In the genomic region with DNA sequence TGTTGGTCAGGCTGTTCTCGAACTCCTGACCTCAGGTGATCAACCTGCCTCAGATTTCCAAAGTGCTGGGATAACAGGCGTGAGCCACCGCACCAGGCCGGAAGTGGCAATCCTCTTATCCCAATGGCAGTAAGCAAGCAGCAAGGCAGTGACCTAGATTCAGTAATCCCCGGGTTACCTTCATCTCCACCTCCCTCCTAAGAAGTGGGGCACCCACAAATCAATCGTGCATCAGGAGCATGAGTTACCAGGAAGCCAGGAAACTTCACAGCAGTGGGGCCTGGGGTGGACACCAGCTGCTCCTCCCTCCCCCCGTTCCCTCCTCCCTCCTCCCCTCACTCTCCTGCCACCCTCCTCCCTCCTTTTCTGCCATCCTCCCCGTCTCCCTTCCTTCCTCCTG, we compare ENCODE assay signal across 21 cellular contexts. TPM values are rescaled to one million over a fixed set of nuclear protein-coding genes. Genes with fewer than 3 reads are reported as not detected.
DNase-seq lines count a peak whose midpoint lies in the region; ATAC-seq, FAIRE-seq and TF ChIP-seq lines count a peak whose summit lies in the region.
"Had no signal": no experiment of that assay in that cellular context is flagged by ENCODE, and none has a peak within 500 bp of the region (broad histone marks: within the 10 kb centered on the region; RNA-seq: fewer than 3 reads in every experiment).

No MANE protein-coding gene starts in this region.

- no peak overlapping the region for H2AK5ac ChIP-seq in H9 (ENCODE audit: insufficient read length, low read length)

- TF ChIP-seq POLR2A in right lobe of liver (IDR thresholded peaks at IDR 0.05) (no peak), HepG2 (IDR thresholded peaks at IDR 0.05; ENCODE audit: insufficient read depth in 1 of 2, low read depth in 2 of 2, low read length in 2 of 2) (no peak), testis (IDR thresholded peaks at IDR 0.05) (no peak), prostate gland (IDR thresholded peaks at IDR 0.05) (no peak)

- H3K79me1 ChIP-seq in H9 (ENCODE audit: insufficient read depth, low read depth, low read length, poor library complexity, severe bottlenecking), result no peaks in the 10 kb centered on the region

- H3K4me1 ChIP-seq in right lobe of liver, result no peaks in the 10 kb centered on the region
- peaks cover 8% of the 10 kb centered on the region for H3K4me1 ChIP-seq in HepG2 (ENCODE audit: insufficient read depth, low read length)
- H3K4me1 ChIP-seq in H9 (ENCODE audit: insufficient read depth, low read length), result no peaks in the 10 kb centered on the region; the same call in 1 of the 2 replicates
- no peaks in the 10 kb centered on the region for H3K4me1 ChIP-seq in aorta (ENCODE audit: control insufficient read depth in 1 of 2, insufficient read depth in 2 of 2, low read length in 2 of 2)
- H3K4me1 ChIP-seq in testis, result no peaks in the 10 kb centered on the region
- no peaks in the 10 kb centered on the region for H3K4me1 ChIP-seq in prostate gland (replicated peaks)

- peak overlapping the region in 1 of 3 experiments; percentile 40; a peak in 1 of 7 replicates for H3K27ac Mint-ChIP-seq in H9
- H3K27ac Mint-ChIP-seq in activated CD4-positive, alpha-beta memory T cell treated with anti-CD3 and anti-CD28 coated beads, Interleukin-2, amount 10 ng/mL, durations not matched to agents 7 days and 5 days, result no peak overlapping the region
- H3K27ac Mint-ChIP-seq: CD14-positive monocyte; CD8-positive, alpha-beta memory T cell had no signal

- H4K20me1 ChIP-seq in HepG2 (ENCODE audit: insufficient read depth, low read length), result no peaks in the 10 kb centered on the region
- no peaks in the 10 kb centered on the region for H4K20me1 ChIP-seq in H9 (ENCODE audit: control insufficient read depth, insufficient read depth, insufficient read length)

- H2AFZ ChIP-seq in HepG2 (ENCODE audit: low read length), result no peak overlapping the region
- no peak overlapping the region for H2AFZ ChIP-seq in H9 (ENCODE audit: low read length)

- TF ChIP-seq EP300 in HepG2 (IDR thresholded peaks at IDR 0.05; ENCODE audit: low read depth in 2 of 2, low read length in 2 of 2), result no peak
- TF ChIP-seq EP300 in HepG2 (CRISPR knock-in tag; IDR thresholded peaks at IDR 0.05; ENCODE audit: borderline replicate concordance), result no peak

- no peak overlapping the region for H2BK5ac ChIP-seq in H9 (ENCODE audit: insufficient read length, low read length)

- DNase-seq in right lobe of liver (peak in 2 of 3 donors; percentile 15 to 23), HepG2 (ENCODE audit: low spot score) (no peak), H9 (peak; percentile 17), islet precursor cell (peak; percentile 22), aorta (peak; percentile 20 to 22), testis (no peak), prostate gland (ENCODE audit: low spot score) (no peak)
- no peak for DNase-seq in activated CD4-positive, alpha-beta memory T cell treated with anti-CD3 and anti-CD28 coated beads, Interleukin-2, amount 10 ng/mL, durations not matched to agents 7 days and 5 days
- DNase-seq: Calu3, KG1, MG63, NCI-H2029, NCI-H446, NCI-H526, RPMI8226, SHP77 had no signal

- no peak overlapping the region for H4K91ac ChIP-seq in H9 (ENCODE audit: insufficient read length, low read depth, low read length)

- H3K27ac ChIP-seq in right lobe of liver (no peak overlapping the region), HepG2 (ENCODE audit: extremely low read length, insufficient read depth, low read length) (no peak overlapping the region), H9 (ENCODE audit: insufficient read length, low read depth, low read length) (no peak overlapping the region), aorta (ENCODE audit: low read depth in 1 of 2, low read length in 2 of 2) (no peak overlapping the region), testis (no peak overlapping the region), prostate gland (no peak overlapping the region)

- H2BK15ac ChIP-seq in H9 (ENCODE audit: low read depth, low read length), result no peak overlapping the region

- H3K4me3 ChIP-seq in right lobe of liver (no peak overlapping the region), HepG2 (replicated peaks in 1 of 3; ENCODE audit: insufficient read depth in 1 of 3, low read depth in 2 of 3, low read length in 3 of 3) (no peak overlapping the region), aorta (ENCODE audit: low read length in 2 of 2) (no peak overlapping the region), testis (no peak overlapping the region), prostate gland (no peak overlapping the region)
- H3K4me3 ChIP-seq: MG63 had no signal

- H3K56ac ChIP-seq in H9 (ENCODE audit: insufficient read length, low read depth, low read length), result no peak overlapping the region

- no peak overlapping the region for H2BK12ac ChIP-seq in H9 (ENCODE audit: insufficient read length, low read depth, low read length)

- in situ Hi-C loops in HepG2 (cut with HindIII; ENCODE audit: extremely low pct_ligation_motif_present, low pct_unique_long_range_greater_than_20kb), result no loop called here

- H3K14ac ChIP-seq in H9 (ENCODE audit: insufficient read depth, low read length), result no peak overlapping the region

- TF ChIP-seq CTCF in right lobe of liver (IDR thresholded peaks at IDR 0.05), result no peak
- no peak for TF ChIP-seq CTCF in HepG2 (CRISPR knock-in tag; IDR thresholded peaks at IDR 0.05)
- no peak for TF ChIP-seq CTCF in H9 (conservative IDR thresholded peaks at IDR 0.05)
- TF ChIP-seq CTCF in testis (IDR thresholded peaks at IDR 0.05), result no peak
- no peak for TF ChIP-seq CTCF in prostate gland (IDR thresholded peaks at IDR 0.05)

- no peak overlapping the region for H3K23ac ChIP-seq in H9 (ENCODE audit: insufficient read length, low read depth, low read length)

- WGBS in right lobe of liver (ENCODE audit: insufficient coverage, low coverage, low lambda C conversion rate, missing lambda C conversion rate), result 65% methylated on average over 6 of the region's 8 CpGs
- WGBS in HepG2 (ENCODE audit: low lambda C conversion rate), result 12% methylated on average over 8 of the region's 8 CpGs
- WGBS in H9 (ENCODE audit: extremely low coverage, insufficient read length, low lambda C conversion rate), result no CpG with 5 or more reads among the region's 8 CpGs
- 73% methylated on average over 6 to 7 of the region's 8 CpGs for WGBS in aorta, 2 donors
- 73 to 78% methylated on average over 7 of the region's 8 CpGs for WGBS in testis, 2 donors
- WGBS in prostate gland, result 72% methylated on average over 7 of the region's 8 CpGs

- no peak overlapping the region for H4K5ac ChIP-seq in H9 (ENCODE audit: insufficient read length, low read depth, low read length)

- peaks cover 9 to 23% of the 10 kb centered on the region in 2 experiments for H3K4me1 Mint-ChIP-seq in H9
- no peaks in the 10 kb centered on the region for H3K4me1 Mint-ChIP-seq in activated CD4-positive, alpha-beta memory T cell treated with anti-CD3 and anti-CD28 coated beads, Interleukin-2, amount 10 ng/mL, durations not matched to agents 7 days and 5 days
- H3K4me1 Mint-ChIP-seq: CD8-positive, alpha-beta memory T cell had no signal

- H3K4ac ChIP-seq in H9 (ENCODE audit: low read depth, low read length), result no peak overlapping the region

- POLR2A ChIA-PET in HepG2 (lab: Yijun Ruan, JAX), result no interaction called here
- POLR2A ChIA-PET in activated CD4-positive, alpha-beta memory T cell treated with anti-CD3 and anti-CD28 coated beads, Interleukin-2, amount 10 ng/mL, durations not matched to agents 7 days and 5 days (lab: Charles Lee), result no interaction called here

- H3K23me2 ChIP-seq in H9 (ENCODE audit: insufficient read length, low read depth, low read length, poor library complexity, severe bottlenecking), result no peaks in the 10 kb centered on the region

- H3K4me2 ChIP-seq in HepG2 (ENCODE audit: low read depth, low read length) (no peak overlapping the region), H9 (ENCODE audit: insufficient read depth, insufficient read length, low read length) (no peak overlapping the region)

- peaks cover 12 to 14% of the 10 kb centered on the region in 2 experiments for H3K9me3 Mint-ChIP-seq in H9
- peaks cover 22% of the 10 kb centered on the region for H3K9me3 Mint-ChIP-seq in activated CD4-positive, alpha-beta memory T cell treated with anti-CD3 and anti-CD28 coated beads, Interleukin-2, amount 10 ng/mL, durations not matched to agents 7 days and 5 days
- H3K9me3 Mint-ChIP-seq: CD8-positive, alpha-beta memory T cell had no signal

- H3K4me3 Mint-ChIP-seq in H9, result no peak overlapping the region
- H3K4me3 Mint-ChIP-seq in activated CD4-positive, alpha-beta memory T cell treated with anti-CD3 and anti-CD28 coated beads, Interleukin-2, amount 10 ng/mL, durations not matched to agents 7 days and 5 days, result no peak overlapping the region
- H3K4me3 Mint-ChIP-seq: CD14-positive monocyte; CD8-positive, alpha-beta memory T cell had no signal

- H3T11ph ChIP-seq in H9 (ENCODE audit: low read length), result no peak overlapping the region

- TF ChIP-seq RAD21 in HepG2 (CRISPR knock-in tag; IDR thresholded peaks at IDR 0.05), result no peak

- intact Hi-C loops in right lobe of liver (cut with DNase I) (no loop called here), HepG2 (cut with micrococcal nuclease; ENCODE audit: unreplicated experiment) (no loop called here), aorta (cut with DNase I) (no loop called here), testis (cut with DNase I; ENCODE audit: low total_unique reads) (no loop called here), prostate gland (cut with DNase I) (no loop called here)

- H3K79me2 ChIP-seq in HepG2 (ENCODE audit: insufficient read depth, low read length), result no peaks in the 10 kb centered on the region
- H3K79me2 ChIP-seq in H9 (ENCODE audit: insufficient read depth, low read length), result no peaks in the 10 kb centered on the region

- H3K36me3 Mint-ChIP-seq in H9 (ENCODE audit: insufficient read depth in 1 of 3, low read depth in 3 of 3), result peaks cover 0 to 9% (median 7%) of the 10 kb centered on the region in 3 experiments; a peak in 4 of 7 replicates
- peaks cover 5% of the 10 kb centered on the region for H3K36me3 Mint-ChIP-seq in activated CD4-positive, alpha-beta memory T cell treated with anti-CD3 and anti-CD28 coated beads, Interleukin-2, amount 10 ng/mL, durations not matched to agents 7 days and 5 days (ENCODE audit: low read depth)
- H3K36me3 Mint-ChIP-seq: CD14-positive monocyte; CD8-positive, alpha-beta memory T cell had no signal

- no peak for ATAC-seq in right lobe of liver
- ATAC-seq in HepG2, result no peak
- no peak for ATAC-seq in aorta (ENCODE audit: low FRiP score)

- H3K27me3 Mint-ChIP-seq in H9 (ENCODE audit: low read depth), result peaks cover 16% of the 10 kb centered on the region
- H3K27me3 Mint-ChIP-seq in activated CD4-positive, alpha-beta memory T cell treated with anti-CD3 and anti-CD28 coated beads, Interleukin-2, amount 10 ng/mL, durations not matched to agents 7 days and 5 days, result no peaks in the 10 kb centered on the region

- no peak overlapping the region for H2BK20ac ChIP-seq in H9 (ENCODE audit: low read depth, low read length, poor library complexity, severe bottlenecking)

- H4K8ac ChIP-seq in H9 (replicated peaks; ENCODE audit: insufficient read length, low read depth, low read length), result no peak overlapping the region

- H3K36me3 ChIP-seq in right lobe of liver, result no peaks in the 10 kb centered on the region
- H3K36me3 ChIP-seq in HepG2 (replicated peaks in 1 of 2; ENCODE audit: control insufficient read depth in 1 of 2, insufficient read depth in 2 of 2, low read length in 2 of 2), result no peaks in the 10 kb centered on the region
- no peaks in the 10 kb centered on the region for H3K36me3 ChIP-seq in aorta (ENCODE audit: control insufficient read depth in 1 of 2, insufficient read depth in 2 of 2, low read length in 1 of 2)
- no peaks in the 10 kb centered on the region for H3K36me3 ChIP-seq in testis (ENCODE audit: low read depth, missing control alignments)
- no peaks in the 10 kb centered on the region for H3K36me3 ChIP-seq in prostate gland
- H3K36me3 ChIP-seq: MG63 had no signal

- CTCF ChIA-PET in HepG2 (lab: Yijun Ruan, JAX; ENCODE audit: low intra/inter-chr PET ratio, low total read pairs), result no interaction called here
- CTCF ChIA-PET in activated CD4-positive, alpha-beta memory T cell treated with anti-CD3 and anti-CD28 coated beads, Interleukin-2, amount 10 ng/mL, durations not matched to agents 7 days and 5 days (lab: Charles Lee), result no interaction called here

- H3K9me3 ChIP-seq in right lobe of liver (no peaks in the 10 kb centered on the region), HepG2 (ENCODE audit: low read length) (no peaks in the 10 kb centered on the region), H9 (ENCODE audit: control insufficient read depth, low read depth, low read length) (no peaks in the 10 kb centered on the region), aorta (ENCODE audit: control insufficient read depth, low read length) (peaks cover 2% of the 10 kb centered on the region), testis (no peaks in the 10 kb centered on the region), prostate gland (no peaks in the 10 kb centered on the region)
- H3K9me3 ChIP-seq: MG63 had no signal

- H3K27me3 ChIP-seq in right lobe of liver (no peaks in the 10 kb centered on the region), HepG2 (ENCODE audit: control insufficient read depth in 1 of 2, insufficient read depth in 2 of 2, low read length in 2 of 2) (peaks cover 14 to 70% of the 10 kb centered on the region in 2 experiments; a peak in 4 of 5 replicates), H9 (ENCODE audit: insufficient read depth, low read length) (no peaks in the 10 kb centered on the region), aorta (ENCODE audit: control insufficient read depth in 1 of 2, insufficient read depth in 2 of 2, low read length in 1 of 2) (no peaks in the 10 kb centered on the region), testis (no peaks in the 10 kb centered on the region), prostate gland (replicated peaks; ENCODE audit: insufficient read depth) (no peaks in the 10 kb centered on the region)
- H3K27me3 ChIP-seq: MG63 had no signal

- H3K9ac ChIP-seq in HepG2 (ENCODE audit: insufficient read depth, low read depth, low read length) (no peak overlapping the region), H9 (ENCODE audit: extremely low read depth, insufficient read length, low read length) (no peak overlapping the region)

- no peak for FAIRE-seq in HepG2 (lab: Jason Lieb, UNC)

- H2BK120ac ChIP-seq in H9 (ENCODE audit: low read depth, low read length, poor library complexity, severe bottlenecking), result no peak overlapping the region

- no peak overlapping the region for H3K18ac ChIP-seq in H9 (ENCODE audit: insufficient read length, low read depth, low read length)

- BruUV-seq in HepG2 (replicated peaks; lab: Mats Ljungman, UMichigan), result no TSS peak

RNA-seq across cellular contexts. Expression of a gene that starts 2.0 kb away (rescaled TPM):
- total RNA-seq in right lobe of liver (1 to 10 TPM in 1 of 6 experiments, under 1 TPM in 4, not detected in 1; 0.24 to 1.9 (median 0.76) TPM), HepG2 (2016; rRNA removed; fragmentation: Illumina TruSeq; extraction: Trizol) (0.38 TPM in 1 of 2 replicates, not detected in the other), H9 (2021) (10.2 and 10.8 TPM in 2 replicates), aorta (1 to 10 TPM; 1.9 to 2.4 TPM), testis (10 to 100 TPM in 1 of 2 donors, 1 to 10 TPM in 1; 5.9 to 11.4 TPM), prostate gland (1 to 10 TPM; 8.0 to 9.3 TPM)
- 0.20 TPM in 1 of 2 replicates, not detected in the other for total RNA-seq in HepG2 (2016; cell fraction: cytosol; rRNA removed; fragmentation: Illumina TruSeq; extraction: Trizol; ENCODE audit: low read depth)
- total RNA-seq in HepG2 (2016; cell fraction: insoluble cytoplasmic fraction; rRNA removed; fragmentation: Illumina TruSeq; extraction: Trizol), result 0.09 TPM in 1 of 2 replicates, not detected in the other
- 0.25 TPM in 1 of 2 replicates, not detected in the other for total RNA-seq in HepG2 (2016; cell fraction: membrane; rRNA removed; fragmentation: Illumina TruSeq; extraction: Trizol)
- total RNA-seq in HepG2 (2016; cell fraction: nucleus; rRNA removed; fragmentation: Illumina TruSeq; extraction: Trizol), result not detected in 2 replicates
- polyA plus RNA-seq in HepG2 (2011; rRNA removed) (0.38 and 0.40 TPM in 2 replicates), aorta (1 to 10 TPM; 1.1 to 4.0 TPM), testis (ENCODE audit: insufficient read depth, low read depth, low replicate concordance) (5.9 TPM)
- polyA plus RNA-seq in HepG2 (2011; cell fraction: cytosol; rRNA removed), result 0.43 and 0.62 TPM in 2 replicates
- 0.33 and 0.45 TPM in 2 replicates for polyA plus RNA-seq in HepG2 (2011; cell fraction: nucleus; rRNA removed)
- polyA plus RNA-seq in HepG2 (2012), result 0.38 and 0.73 TPM in 2 replicates
- polyA plus RNA-seq in HepG2 (2016; cell fraction: cytosol; fragmentation: Illumina TruSeq; extraction: Trizol; ENCODE audit: low read depth), result not detected in 2 replicates
- polyA plus RNA-seq in HepG2 (2016; cell fraction: insoluble cytoplasmic fraction; fragmentation: Illumina TruSeq; extraction: Trizol; ENCODE audit: low read depth), result not detected in 2 replicates
- polyA plus RNA-seq in HepG2 (2016; cell fraction: membrane; fragmentation: Illumina TruSeq; extraction: Trizol; ENCODE audit: low read depth), result 0.13 TPM in 1 of 2 replicates, not detected in the other
- not detected in 2 replicates for polyA plus RNA-seq in HepG2 (2016; cell fraction: nucleus; fragmentation: Illumina TruSeq; extraction: Trizol; ENCODE audit: insufficient read depth, low read depth)
- 0.32 TPM in 1 of 2 replicates, not detected in the other for polyA minus RNA-seq in HepG2 (2011; rRNA and poly(A)+ RNA removed; ENCODE audit: low replicate concordance)
- polyA minus RNA-seq in HepG2 (2011; cell fraction: cytosol; rRNA and poly(A)+ RNA removed), result 0.69 and 1.3 TPM in 2 replicates
- 0.37 and 1.3 TPM in 2 replicates for polyA minus RNA-seq in HepG2 (2011; cell fraction: nucleus; rRNA and poly(A)+ RNA removed)
- total RNA-seq in activated CD4-positive, alpha-beta memory T cell treated with anti-CD3 and anti-CD28 coated beads, Interleukin-2, amount 10 ng/mL, durations not matched to agents 7 days and 5 days, result 10 to 100 TPM; 13.3 to 16.4 TPM
- total RNA-seq: Calu3, H4, SK-MEL-5 had no signal

RNA-seq across cellular contexts. Expression of a gene that starts 46.7 kb away (rescaled TPM):
- total RNA-seq in right lobe of liver (100 to 1,000 TPM in 4 of 6 experiments, 10 to 100 TPM in 2; 78.2 to 225 (median 162) TPM), HepG2 (2016; rRNA removed; fragmentation: Illumina TruSeq; extraction: Trizol) (753 and 1,048 TPM in 2 replicates), H9 (2021) (425 and 433 TPM in 2 replicates), aorta (100 to 1,000 TPM; 152 to 162 TPM), testis (100 to 1,000 TPM; 123 to 139 TPM), prostate gland (100 to 1,000 TPM; 148 to 313 TPM)
- 458 and 593 TPM in 2 replicates for total RNA-seq in HepG2 (2016; cell fraction: cytosol; rRNA removed; fragmentation: Illumina TruSeq; extraction: Trizol; ENCODE audit: low read depth)
- total RNA-seq in HepG2 (2016; cell fraction: insoluble cytoplasmic fraction; rRNA removed; fragmentation: Illumina TruSeq; extraction: Trizol), result 792 and 1,109 TPM in 2 replicates
- total RNA-seq in HepG2 (2016; cell fraction: membrane; rRNA removed; fragmentation: Illumina TruSeq; extraction: Trizol), result 613 and 660 TPM in 2 replicates
- 219 and 249 TPM in 2 replicates for total RNA-seq in HepG2 (2016; cell fraction: nucleus; rRNA removed; fragmentation: Illumina TruSeq; extraction: Trizol)
- polyA plus RNA-seq in HepG2 (2011; rRNA removed) (301 and 305 TPM in 2 replicates), aorta (100 to 1,000 TPM; 492 to 599 TPM), testis (ENCODE audit: insufficient read depth, low read depth, low replicate concordance) (299 TPM)
- 507 and 666 TPM in 2 replicates for polyA plus RNA-seq in HepG2 (2011; cell fraction: cytosol; rRNA removed)
- 133 and 152 TPM in 2 replicates for polyA plus RNA-seq in HepG2 (2011; cell fraction: nucleus; rRNA removed)
- polyA plus RNA-seq in HepG2 (2012), result 451 and 767 TPM in 2 replicates
- 482 and 603 TPM in 2 replicates for polyA plus RNA-seq in HepG2 (2016; cell fraction: cytosol; fragmentation: Illumina TruSeq; extraction: Trizol; ENCODE audit: low read depth)
- 926 and 995 TPM in 2 replicates for polyA plus RNA-seq in HepG2 (2016; cell fraction: insoluble cytoplasmic fraction; fragmentation: Illumina TruSeq; extraction: Trizol; ENCODE audit: low read depth)
- 496 and 594 TPM in 2 replicates for polyA plus RNA-seq in HepG2 (2016; cell fraction: membrane; fragmentation: Illumina TruSeq; extraction: Trizol; ENCODE audit: low read depth)
- polyA plus RNA-seq in HepG2 (2016; cell fraction: nucleus; fragmentation: Illumina TruSeq; extraction: Trizol; ENCODE audit: insufficient read depth, low read depth), result 426 and 431 TPM in 2 replicates
- polyA minus RNA-seq in HepG2 (2011; rRNA and poly(A)+ RNA removed; ENCODE audit: low replicate concordance), result 68.8 and 71.4 TPM in 2 replicates
- 62.0 and 63.6 TPM in 2 replicates for polyA minus RNA-seq in HepG2 (2011; cell fraction: cytosol; rRNA and poly(A)+ RNA removed)
- polyA minus RNA-seq in HepG2 (2011; cell fraction: nucleus; rRNA and poly(A)+ RNA removed), result 23.6 and 38.7 TPM in 2 replicates
- 100 to 1,000 TPM; 205 TPM for total RNA-seq in activated CD4-positive, alpha-beta memory T cell treated with anti-CD3 and anti-CD28 coated beads, Interleukin-2, amount 10 ng/mL, durations not matched to agents 7 days and 5 days

RNA-seq across cellular contexts. Expression of a gene that starts 47.0 kb away (rescaled TPM):
- total RNA-seq in right lobe of liver (1 to 10 TPM; 6.9 to 9.2 (median 8.4) TPM), HepG2 (2016; rRNA removed; fragmentation: Illumina TruSeq; extraction: Trizol) (11.0 and 16.0 TPM in 2 replicates), H9 (2021) (18.0 and 18.4 TPM in 2 replicates), aorta (10 to 100 TPM in 1 of 2 donors, 1 to 10 TPM in 1; 5.7 to 11.5 TPM), testis (10 to 100 TPM; 34.2 to 45.0 TPM), prostate gland (10 to 100 TPM; 14.6 to 25.7 TPM)
- total RNA-seq in HepG2 (2016; cell fraction: cytosol; rRNA removed; fragmentation: Illumina TruSeq; extraction: Trizol; ENCODE audit: low read depth), result 6.7 and 8.0 TPM in 2 replicates
- total RNA-seq in HepG2 (2016; cell fraction: insoluble cytoplasmic fraction; rRNA removed; fragmentation: Illumina TruSeq; extraction: Trizol), result 10.1 and 16.2 TPM in 2 replicates
- 7.6 and 8.2 TPM in 2 replicates for total RNA-seq in HepG2 (2016; cell fraction: membrane; rRNA removed; fragmentation: Illumina TruSeq; extraction: Trizol)
- 15.9 and 16.6 TPM in 2 replicates for total RNA-seq in HepG2 (2016; cell fraction: nucleus; rRNA removed; fragmentation: Illumina TruSeq; extraction: Trizol)
- polyA plus RNA-seq in HepG2 (2011; rRNA removed) (6.5 and 11.5 TPM in 2 replicates), aorta (10 to 100 TPM; 15.4 to 19.8 TPM), testis (ENCODE audit: insufficient read depth, low read depth, low replicate concordance) (33.9 TPM)
- 4.1 and 4.4 TPM in 2 replicates for polyA plus RNA-seq in HepG2 (2011; cell fraction: cytosol; rRNA removed)
- 40.0 and 46.9 TPM in 2 replicates for polyA plus RNA-seq in HepG2 (2011; cell fraction: nucleus; rRNA removed)
- 7.4 and 8.9 TPM in 2 replicates for polyA plus RNA-seq in HepG2 (2012)
- 4.4 and 5.5 TPM in 2 replicates for polyA plus RNA-seq in HepG2 (2016; cell fraction: cytosol; fragmentation: Illumina TruSeq; extraction: Trizol; ENCODE audit: low read depth)
- 8.5 and 12.2 TPM in 2 replicates for polyA plus RNA-seq in HepG2 (2016; cell fraction: insoluble cytoplasmic fraction; fragmentation: Illumina TruSeq; extraction: Trizol; ENCODE audit: low read depth)
- 4.9 and 6.3 TPM in 2 replicates for polyA plus RNA-seq in HepG2 (2016; cell fraction: membrane; fragmentation: Illumina TruSeq; extraction: Trizol; ENCODE audit: low read depth)
- 33.7 and 41.8 TPM in 2 replicates for polyA plus RNA-seq in HepG2 (2016; cell fraction: nucleus; fragmentation: Illumina TruSeq; extraction: Trizol; ENCODE audit: insufficient read depth, low read depth)
- polyA minus RNA-seq in HepG2 (2011; rRNA and poly(A)+ RNA removed; ENCODE audit: low replicate concordance), result 3.4 and 4.4 TPM in 2 replicates
- 1.4 TPM in 1 of 2 replicates, not detected in the other for polyA minus RNA-seq in HepG2 (2011; cell fraction: cytosol; rRNA and poly(A)+ RNA removed)
- polyA minus RNA-seq in HepG2 (2011; cell fraction: nucleus; rRNA and poly(A)+ RNA removed), result 11.8 and 15.5 TPM in 2 replicates
- 10 to 100 TPM; 14.0 to 16.2 TPM for total RNA-seq in activated CD4-positive, alpha-beta memory T cell treated with anti-CD3 and anti-CD28 coated beads, Interleukin-2, amount 10 ng/mL, durations not matched to agents 7 days and 5 days

RNA-seq across cellular contexts. Expression of a gene that starts 51.3 kb away (rescaled TPM):
- total RNA-seq in right lobe of liver (not detected), HepG2 (2016; rRNA removed; fragmentation: Illumina TruSeq; extraction: Trizol) (not detected in 2 replicates), H9 (2021) (0.09 TPM in 1 of 2 replicates, not detected in the other), aorta (not detected), testis (1 to 10 TPM; 1.7 TPM), prostate gland (under 1 TPM in 1 of 2 donors, not detected in 1; 0.91 TPM)
- total RNA-seq in HepG2 (2016; cell fraction: cytosol; rRNA removed; fragmentation: Illumina TruSeq; extraction: Trizol; ENCODE audit: low read depth), result not detected in 2 replicates
- total RNA-seq in HepG2 (2016; cell fraction: insoluble cytoplasmic fraction; rRNA removed; fragmentation: Illumina TruSeq; extraction: Trizol), result not detected in 2 replicates
- not detected in 2 replicates for total RNA-seq in HepG2 (2016; cell fraction: membrane; rRNA removed; fragmentation: Illumina TruSeq; extraction: Trizol)
- total RNA-seq in HepG2 (2016; cell fraction: nucleus; rRNA removed; fragmentation: Illumina TruSeq; extraction: Trizol), result not detected in 2 replicates
- polyA plus RNA-seq in HepG2 (2011; rRNA removed) (not detected in 2 replicates), aorta (not detected), testis (ENCODE audit: insufficient read depth, low read depth, low replicate concordance) (0.37 TPM)
- polyA plus RNA-seq in HepG2 (2011; cell fraction: cytosol; rRNA removed), result 0.04 TPM in 1 of 2 replicates, not detected in the other
- not detected in 2 replicates for polyA plus RNA-seq in HepG2 (2011; cell fraction: nucleus; rRNA removed)
- polyA plus RNA-seq in HepG2 (2012), result 0.05 TPM in 1 of 2 replicates, not detected in the other
- polyA plus RNA-seq in HepG2 (2016; cell fraction: cytosol; fragmentation: Illumina TruSeq; extraction: Trizol; ENCODE audit: low read depth), result not detected in 2 replicates
- polyA plus RNA-seq in HepG2 (2016; cell fraction: insoluble cytoplasmic fraction; fragmentation: Illumina TruSeq; extraction: Trizol; ENCODE audit: low read depth), result not detected in 2 replicates
- polyA plus RNA-seq in HepG2 (2016; cell fraction: membrane; fragmentation: Illumina TruSeq; extraction: Trizol; ENCODE audit: low read depth), result not detected in 2 replicates
- polyA plus RNA-seq in HepG2 (2016; cell fraction: nucleus; fragmentation: Illumina TruSeq; extraction: Trizol; ENCODE audit: insufficient read depth, low read depth), result not detected in 2 replicates
- polyA minus RNA-seq in HepG2 (2011; rRNA and poly(A)+ RNA removed; ENCODE audit: low replicate concordance), result not detected in 2 replicates
- polyA minus RNA-seq in HepG2 (2011; cell fraction: cytosol; rRNA and poly(A)+ RNA removed), result not detected in 2 replicates
- not detected in 2 replicates for polyA minus RNA-seq in HepG2 (2011; cell fraction: nucleus; rRNA and poly(A)+ RNA removed)
- total RNA-seq in activated CD4-positive, alpha-beta memory T cell treated with anti-CD3 and anti-CD28 coated beads, Interleukin-2, amount 10 ng/mL, durations not matched to agents 7 days and 5 days, result not detected
- total RNA-seq: Calu3; CD8-positive, alpha-beta memory T cell; HT1080; SK-MEL-5 had no signal
- polyA plus RNA-seq: CD14-positive monocyte; CD8-positive, alpha-beta memory T cell had no signal

Comparison
In these comparisons a context has a peak if more than half of its experiments do, and no peak if none do; other contexts are left out.
1. DNase-seq: peak in right lobe of liver (2 of 3), H9 (single experiment), islet precursor cell (single experiment) and aorta (2 of 2); none in HepG2 (single experiment), activated CD4-positive, alpha-beta memory T cell treated with anti-CD3 and anti-CD28 coated beads, Interleukin-2, amount 10 ng/mL, durations not matched to agents 7 days and 5 days (single experiment), testis (single experiment) and prostate gland (single experiment).